In genomic region chr5:141968914-141969608, GRCh38 we compare ENCODE assay signal across 8 cellular contexts. TPM values are rescaled to one million over a fixed set of nuclear protein-coding genes. Genes with fewer than 3 reads are reported as not detected.
DNase-seq lines count a peak whose midpoint lies in the region; ATAC-seq and TF ChIP-seq lines count a peak whose summit lies in the region.

Gene RNF14, plus strand, starts transcription at chr5:141969105. Its CDS starts 4,484 bp downstream, at chr5:141973589.

- H3K4me1 ChIP-seq in esophagus muscularis mucosa: peaks cover 23 to 40% (median 34%) of the 10 kb centered on the region in 4 donors

- peak within 1 kb of the TSS; percentile 87 to 97 (median 96) for H3K27ac ChIP-seq in esophagus muscularis mucosa (replicated peaks in 1 of 4)

- WGBS in esophagus muscularis mucosa: under 1% methylated on average over 21 of the region's 63 CpGs

- ATAC-seq in GM21529 (IDR thresholded peaks at IDR 0.05; ENCODE audit: unreplicated experiment): peak; percentile 90
- peak; percentile 98 for ATAC-seq in activated T-cell treated with anti-CD3 and anti-CD28 coated beads, Interleukin-2, amount 50 U/mL, for 4 hours
- peak; percentile 91 to 94 for ATAC-seq in naive B cell (ENCODE audit: low read depth in 2 of 2)
- ATAC-seq in stimulated activated memory B cell treated with anti-CD40 and anti-IgM and Interleukin-4, amounts not matched to agents 10 μg/mL and 1 μg/mL and 100 μg/mL, for 72 hours: peak; percentile 98

- H3K4me3 ChIP-seq in esophagus muscularis mucosa: peak within 1 kb of the TSS; percentile 60 to 84 (median 78)

- no peaks in the 10 kb centered on the region for H3K27me3 ChIP-seq in esophagus muscularis mucosa

- DNase-seq in DMS79 (lab: John Stamatoyannopoulos, UW) (peak; percentile 38), esophagus muscularis mucosa (ENCODE audit: extremely low spot score) (peak; percentile 96), naive B cell (peak; percentile 95)
- DNase-seq in activated T-cell treated with anti-CD3 and anti-CD28 coated beads, Interleukin-2, amount 50 U/mL, for 4 hours: peak; percentile 88

- peak within 1 kb of the TSS; percentile 93 to 97 (median 97) for H3K4me3 Mint-ChIP-seq in IgD-negative memory B cell
- peak within 1 kb of the TSS; percentile 93 for H3K4me3 Mint-ChIP-seq in activated T-cell treated with anti-CD3 and anti-CD28 coated beads, Interleukin-2, amount 50 U/mL, for 4 hours
- peak within 1 kb of the TSS; percentile 89 to 99 (median 96) for H3K4me3 Mint-ChIP-seq in naive B cell
- peak within 1 kb of the TSS; percentile 86 for H3K4me3 Mint-ChIP-seq in stimulated activated memory B cell treated with anti-CD40 and anti-IgM and Interleukin-4, amounts not matched to agents 10 μg/mL and 1 μg/mL and 100 μg/mL, for 72 hours

- peaks cover 4 to 31% (median 17%) of the 10 kb centered on the region in 4 donors for H3K36me3 ChIP-seq in esophagus muscularis mucosa

- intact Hi-C loops in esophagus muscularis mucosa (cut with DNase I): no loop called here

- H3K36me3 Mint-ChIP-seq in IgD-negative memory B cell (peaks cover 2% of the 10 kb centered on the region), naive B cell (peaks cover 0 to 7% of the 10 kb centered on the region in 2 donors)
- H3K36me3 Mint-ChIP-seq in activated T-cell treated with anti-CD3 and anti-CD28 coated beads, Interleukin-2, amount 50 U/mL, for 4 hours (ENCODE audit: insufficient read depth): peaks cover 5% of the 10 kb centered on the region
- peaks cover 16% of the 10 kb centered on the region for H3K36me3 Mint-ChIP-seq in stimulated activated memory B cell treated with anti-CD40 and anti-IgM and Interleukin-4, amounts not matched to agents 10 μg/mL and 1 μg/mL and 100 μg/mL, for 72 hours

- peaks cover 27 to 38% (median 36%) of the 10 kb centered on the region in 3 donors for H3K4me1 Mint-ChIP-seq in IgD-negative memory B cell
- peaks cover 32% of the 10 kb centered on the region for H3K4me1 Mint-ChIP-seq in activated T-cell treated with anti-CD3 and anti-CD28 coated beads, Interleukin-2, amount 50 U/mL, for 4 hours (ENCODE audit: low read depth)
- H3K4me1 Mint-ChIP-seq in naive B cell: peaks cover 28 to 44% (median 31%) of the 10 kb centered on the region in 3 donors
- H3K4me1 Mint-ChIP-seq in stimulated activated memory B cell treated with anti-CD40 and anti-IgM and Interleukin-4, amounts not matched to agents 10 μg/mL and 1 μg/mL and 100 μg/mL, for 72 hours: peaks cover 40% of the 10 kb centered on the region

- H3K27ac Mint-ChIP-seq in IgD-negative memory B cell (peak within 1 kb of the TSS; percentile 97 to 98 (median 98)), naive B cell (peak within 1 kb of the TSS; percentile 91 to 99 (median 97))
- H3K27ac Mint-ChIP-seq in stimulated activated memory B cell treated with anti-CD40 and anti-IgM and Interleukin-4, amounts not matched to agents 10 μg/mL and 1 μg/mL and 100 μg/mL, for 72 hours: peak within 1 kb of the TSS; percentile 92

- TF ChIP-seq CTCF in esophagus muscularis mucosa (IDR thresholded peaks at IDR 0.05): peak; percentile 94 to 100 (median 97)

- H3K9me3 Mint-ChIP-seq in IgD-negative memory B cell: no peaks in the 10 kb centered on the region
- no peaks in the 10 kb centered on the region for H3K9me3 Mint-ChIP-seq in activated T-cell treated with anti-CD3 and anti-CD28 coated beads, Interleukin-2, amount 50 U/mL, for 4 hours
- H3K9me3 Mint-ChIP-seq in naive B cell: no peaks in the 10 kb centered on the region
- H3K9me3 Mint-ChIP-seq in stimulated activated memory B cell treated with anti-CD40 and anti-IgM and Interleukin-4, amounts not matched to agents 10 μg/mL and 1 μg/mL and 100 μg/mL, for 72 hours: no peaks in the 10 kb centered on the region

- H3K9me3 ChIP-seq in esophagus muscularis mucosa: no peaks in the 10 kb centered on the region

- no peaks in the 10 kb centered on the region for H3K27me3 Mint-ChIP-seq in IgD-negative memory B cell
- H3K27me3 Mint-ChIP-seq in activated T-cell treated with anti-CD3 and anti-CD28 coated beads, Interleukin-2, amount 50 U/mL, for 4 hours (ENCODE audit: low read depth): no peaks in the 10 kb centered on the region
- no peaks in the 10 kb centered on the region for H3K27me3 Mint-ChIP-seq in naive B cell
- H3K27me3 Mint-ChIP-seq in stimulated activated memory B cell treated with anti-CD40 and anti-IgM and Interleukin-4, amounts not matched to agents 10 μg/mL and 1 μg/mL and 100 μg/mL, for 72 hours: no peaks in the 10 kb centered on the region

- no peak for TF ChIP-seq EP300 in esophagus muscularis mucosa (IDR thresholded peaks at IDR 0.05)

- TF ChIP-seq POLR2A in esophagus muscularis mucosa (IDR thresholded peaks at IDR 0.05; ENCODE audit: low read depth): peak; percentile 72

TF ChIP-seq in PFSK-1, 5 proteins besides CTCF, POLR2A, EP300 and RAD21:
- peak; percentile 69; the same call in 1 of the 2 replicates for TF ChIP-seq SIN3A (IDR thresholded peaks at IDR 0.05; ENCODE audit: borderline replicate concordance, insufficient read depth, low read length)
- TF ChIP-seq FOXP2 (optimal IDR thresholded peaks at IDR 0.05; ENCODE audit: borderline replicate concordance, extremely low read depth, extremely low read length, insufficient read depth): peak; percentile 79
- no peak for TF ChIP-seq TAF1 (IDR thresholded peaks at IDR 0.05; ENCODE audit: borderline replicate concordance, insufficient read depth, low read length)
- TF ChIP-seq REST (IDR thresholded peaks at IDR 0.05; ENCODE audit: insufficient read depth in 1 of 2, low read depth in 2 of 2, low read length in 2 of 2): peak; percentile 35 to 44; a peak in 1 of 4 replicates
- TF ChIP-seq POLR2AphosphoS5 (IDR thresholded peaks at IDR 0.05; ENCODE audit: low read depth, low read length): peak; percentile 85

RNA-seq across cellular contexts. Expression of gene RNF14, which starts in this region (rescaled TPM):
- polyA plus RNA-seq in IgD-negative memory B cell: 29.4 TPM
- 36.9 TPM for polyA plus RNA-seq in PFSK-1 (2012; ENCODE audit: insufficient read length, low read depth)
- 10 to 100 TPM; 33.9 to 37.9 (median 35.2) TPM for total RNA-seq in activated T-cell treated with anti-CD3 and anti-CD28 coated beads, Interleukin-2, amount 50 U/mL, for 4 hours
- total RNA-seq in esophagus muscularis mucosa: 10 to 100 TPM; 65.8 to 94.1 (median 72.6) TPM
- polyA plus RNA-seq in naive B cell (ENCODE audit: low read depth in 6 of 6): 10 to 100 TPM; 19.8 to 38.6 (median 34.6) TPM

Comparison
In these comparisons a context has a peak if more than half of its experiments do, and no peak if none do; other contexts are left out.
1. Peak in every context shown above with its lines: DNase-seq, ATAC-seq, H3K4me3 ChIP-seq and H3K27ac ChIP-seq.
2. DNase-seq: peak in every context shown above with its lines; median percentile 96 in esophagus muscularis mucosa; 95 in naive B cell; 88 in activated T-cell treated with anti-CD3 and anti-CD28 coated beads, Interleukin-2, amount 50 U/mL, for 4 hours; 38 in DMS79.